ENCODE assay signal across 8 cellular contexts in the genomic region with DNA sequence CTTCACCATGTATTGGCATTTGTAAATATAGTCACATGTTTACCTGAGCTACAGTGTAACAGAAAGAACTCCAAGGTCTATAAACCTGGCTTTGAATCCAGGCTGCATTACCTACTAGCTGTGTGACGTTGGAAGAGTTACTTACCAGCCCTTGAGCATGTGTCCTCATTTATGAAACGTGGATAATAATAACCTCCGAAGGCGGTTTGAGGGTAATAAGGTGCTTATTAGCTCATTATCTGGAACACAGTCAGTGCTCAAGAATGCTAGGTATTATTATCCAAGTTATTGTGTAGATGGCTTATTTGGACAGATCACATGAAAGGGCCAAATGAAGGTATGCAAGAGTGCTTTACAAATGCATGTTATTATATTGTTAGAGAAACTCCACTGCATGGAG.
"Had no signal": no experiment of that assay in that cellular context is flagged by ENCODE, and none has a peak within 500 bp of the region (broad histone marks: within the 10 kb centered on the region; RNA-seq: fewer than 3 reads in every experiment).

No MANE protein-coding gene starts in this region.

- H3K4me3 ChIP-seq: GM23248, HAP-1 had no signal

- DNase-seq: GM23248, GOT3, H7, HFFc6, IMR-90, KBM-7 had no signal

- ATAC-seq: HCT116 had no signal
